Comparison of ENCODE assay signal across 13 cellular contexts in genomic region chr7:141960687-141961422, GRCh38. TPM values are rescaled to one million over a fixed set of nuclear protein-coding genes. Genes with fewer than 3 reads are reported as not detected.
DNase-seq lines count a peak whose midpoint lies in the region; ATAC-seq and TF ChIP-seq lines count a peak whose summit lies in the region.
"Had no signal": no experiment of that assay in that cellular context is flagged by ENCODE, and none has a peak within 500 bp of the region (broad histone marks: within the 10 kb centered on the region; RNA-seq: fewer than 3 reads in every experiment).

No MANE protein-coding gene starts in this region.

- H3K4me3 ChIP-seq in GM06990 (replicated peaks; ENCODE audit: low read depth, low read length) (no peak overlapping the region), vagina (no peak overlapping the region)

- no peak for TF ChIP-seq CTCF in GM06990 (IDR thresholded peaks at IDR 0.05; ENCODE audit: insufficient read depth, low read length, poor library complexity, severe bottlenecking)
- TF ChIP-seq CTCF in vagina (IDR thresholded peaks at IDR 0.05), result no peak

- H3K27ac Mint-ChIP-seq in T-helper 17 cell, result no peak overlapping the region
- H3K27ac Mint-ChIP-seq: progenitor cell of endocrine pancreas had no signal

- peaks cover under 1% of the 10 kb centered on the region for H3K27me3 Mint-ChIP-seq in T-helper 17 cell
- H3K27me3 Mint-ChIP-seq: progenitor cell of endocrine pancreas had no signal

- no peaks in the 10 kb centered on the region for H3K36me3 Mint-ChIP-seq in T-helper 17 cell (ENCODE audit: low read depth)

- H3K9me3 ChIP-seq in T-helper 17 cell (ENCODE audit: control insufficient read depth, low read length, poor library complexity, severe bottlenecking) (no peaks in the 10 kb centered on the region), vagina (no peaks in the 10 kb centered on the region)

- no peak overlapping the region for H3K27ac ChIP-seq in vagina
- H3K27ac ChIP-seq: brain microvascular endothelial cell, RWPE1 had no signal

- DNase-seq in GM06990 (ENCODE audit: extremely low read depth, insufficient read length) (peak; percentile 8), T-helper 17 cell (no peak), vagina (ENCODE audit: extremely low spot score in 2 of 2) (no peak)
- no peak for DNase-seq in stimulated activated CD4-positive, alpha-beta T cell treated with anti-CD3 and anti-CD28 coated beads, Interleukin-1b, Interleukin-23, amount 100 ng/mL, for 48 hours
- DNase-seq in activated CD4-positive, alpha-beta T cell treated with anti-CD3 and anti-CD28 coated beads for 1 hour, result no peak
- DNase-seq: brain microvascular endothelial cell, kidney, NCI-H1694 treated with DMSO at 0.1 percent for 48 hours had no signal

- intact Hi-C loops in vagina (cut with DNase I), result no loop called here

- H3K36me3 ChIP-seq in GM06990 (ENCODE audit: control insufficient read depth, insufficient read depth, low read length), result no peaks in the 10 kb centered on the region
- H3K36me3 ChIP-seq in vagina, result no peaks in the 10 kb centered on the region
- H3K36me3 ChIP-seq: brain microvascular endothelial cell had no signal

- no peak overlapping the region for H3K4me3 Mint-ChIP-seq in T-helper 17 cell

- H3K4me1 ChIP-seq in vagina, result no peaks in the 10 kb centered on the region

- H3K27me3 ChIP-seq in GM06990 (replicated peaks; ENCODE audit: control insufficient read depth, insufficient read depth, low read length) (no peaks in the 10 kb centered on the region), vagina (no peaks in the 10 kb centered on the region)
- H3K27me3 ChIP-seq: brain microvascular endothelial cell had no signal

- no peaks in the 10 kb centered on the region for H3K4me1 Mint-ChIP-seq in T-helper 17 cell

- ATAC-seq in GM21381 (IDR thresholded peaks at IDR 0.05; ENCODE audit: unreplicated experiment) (peak; percentile 68), HG03342 (IDR thresholded peaks at IDR 0.05; ENCODE audit: unreplicated experiment) (peak; percentile 96), T-helper 17 cell (peak; percentile 40), GM19467 (IDR thresholded peaks at IDR 0.05; ENCODE audit: unreplicated experiment) (no peak)

- TF ChIP-seq POLR2A in vagina (IDR thresholded peaks at IDR 0.05), result no peak

RNA-seq across cellular contexts. Expression of gene TAS2R38, which starts 12.7 kb away (rescaled TPM):
- total RNA-seq in T-helper 17 cell, result not detected
- total RNA-seq in vagina, result not detected
- total RNA-seq: kidney, progenitor cell of endocrine pancreas had no signal

RNA-seq across cellular contexts. Expression of gene CLEC5A, which starts 14.1 kb away (rescaled TPM):
- total RNA-seq in T-helper 17 cell (under 1 TPM in 1 of 2 donors, not detected in 1; 0.27 TPM), vagina (0.49 TPM)
- total RNA-seq: progenitor cell of endocrine pancreas had no signal

RNA-seq across cellular contexts. Expression of gene MGAM, which starts 34.8 kb away (rescaled TPM):
- total RNA-seq in T-helper 17 cell (under 1 TPM; 0.07 to 0.08 TPM), vagina (under 0.01 TPM)

RNA-seq across cellular contexts. Expression of gene OR9A4, which starts 44.7 kb away (rescaled TPM):
- total RNA-seq in T-helper 17 cell, result not detected
- not detected for total RNA-seq in vagina
